1 cellular context compared by ENCODE assay signal in genomic region chr19:46745521-46746280, GRCh38.
TF ChIP-seq lines count a peak whose summit lies in the region.

A gene with protein sequence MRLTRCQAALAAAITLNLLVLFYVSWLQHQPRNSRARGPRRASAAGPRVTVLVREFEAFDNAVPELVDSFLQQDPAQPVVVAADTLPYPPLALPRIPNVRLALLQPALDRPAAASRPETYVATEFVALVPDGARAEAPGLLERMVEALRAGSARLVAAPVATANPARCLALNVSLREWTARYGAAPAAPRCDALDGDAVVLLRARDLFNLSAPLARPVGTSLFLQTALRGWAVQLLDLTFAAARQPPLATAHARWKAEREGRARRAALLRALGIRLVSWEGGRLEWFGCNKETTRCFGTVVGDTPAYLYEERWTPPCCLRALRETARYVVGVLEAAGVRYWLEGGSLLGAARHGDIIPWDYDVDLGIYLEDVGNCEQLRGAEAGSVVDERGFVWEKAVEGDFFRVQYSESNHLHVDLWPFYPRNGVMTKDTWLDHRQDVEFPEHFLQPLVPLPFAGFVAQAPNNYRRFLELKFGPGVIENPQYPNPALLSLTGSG (plus strand): TSS chr19:46746057. CDS start chr19:46755451, 9,394 bp downstream.

TF ChIP-seq in HepG2, 621 proteins besides CTCF, POLR2A, EP300 and RAD21 (continued from another document and continues in another):
- TF ChIP-seq, protein P1, sequence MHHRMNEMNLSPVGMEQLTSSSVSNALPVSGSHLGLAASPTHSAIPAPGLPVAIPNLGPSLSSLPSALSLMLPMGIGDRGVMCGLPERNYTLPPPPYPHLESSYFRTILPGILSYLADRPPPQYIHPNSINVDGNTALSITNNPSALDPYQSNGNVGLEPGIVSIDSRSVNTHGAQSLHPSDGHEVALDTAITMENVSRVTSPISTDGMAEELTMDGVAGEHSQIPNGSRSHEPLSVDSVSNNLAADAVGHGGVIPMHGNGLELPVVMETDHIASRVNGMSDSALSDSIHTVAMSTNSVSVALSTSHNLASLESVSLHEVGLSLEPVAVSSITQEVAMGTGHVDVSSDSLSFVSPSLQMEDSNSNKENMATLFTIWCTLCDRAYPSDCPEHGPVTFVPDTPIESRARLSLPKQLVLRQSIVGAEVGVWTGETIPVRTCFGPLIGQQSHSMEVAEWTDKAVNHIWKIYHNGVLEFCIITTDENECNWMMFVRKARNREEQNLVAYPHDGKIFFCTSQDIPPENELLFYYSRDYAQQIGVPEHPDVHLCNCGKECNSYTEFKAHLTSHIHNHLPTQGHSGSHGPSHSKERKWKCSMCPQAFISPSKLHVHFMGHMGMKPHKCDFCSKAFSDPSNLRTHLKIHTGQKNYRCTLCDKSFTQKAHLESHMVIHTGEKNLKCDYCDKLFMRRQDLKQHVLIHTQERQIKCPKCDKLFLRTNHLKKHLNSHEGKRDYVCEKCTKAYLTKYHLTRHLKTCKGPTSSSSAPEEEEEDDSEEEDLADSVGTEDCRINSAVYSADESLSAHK (CRISPR knock-in tag; IDR thresholded peaks at IDR 0.05; ENCODE audit: borderline replicate concordance), result no peak
- TF ChIP-seq XBP1 (CRISPR knock-in tag; IDR thresholded peaks at IDR 0.05) (no peak), CC2D1A (CRISPR knock-in tag; IDR thresholded peaks at IDR 0.05) (no peak), ZNF253 (CRISPR knock-in tag; IDR thresholded peaks at IDR 0.05; ENCODE audit: borderline replicate concordance) (no peak), ZIK1 (CRISPR knock-in tag; IDR thresholded peaks at IDR 0.05; ENCODE audit: borderline replicate concordance, low read depth) (no peak; the same call in 1 of the 2 replicates), ZBTB20 (CRISPR knock-in tag; IDR thresholded peaks at IDR 0.05; ENCODE audit: borderline replicate concordance, low read depth) (no peak), ZSCAN22 (CRISPR knock-in tag; IDR thresholded peaks at IDR 0.05) (no peak), SAP130 (CRISPR knock-in tag; IDR thresholded peaks at IDR 0.05; ENCODE audit: low read depth) (peak; percentile 40), ZNF605 (CRISPR knock-in tag; IDR thresholded peaks at IDR 0.05) (peak; percentile 70; the same call in 1 of the 2 replicates), TOPORS (CRISPR knock-in tag; IDR thresholded peaks at IDR 0.05) (no peak), ZNF160 (CRISPR knock-in tag; IDR thresholded peaks at IDR 0.05) (no peak), ZNF772 (CRISPR knock-in tag; IDR thresholded peaks at IDR 0.05) (no peak), ZFP41 (CRISPR knock-in tag; IDR thresholded peaks at IDR 0.05; ENCODE audit: borderline replicate concordance) (no peak), ZNF292 (CRISPR knock-in tag; IDR thresholded peaks at IDR 0.05; ENCODE audit: borderline replicate concordance, low read depth) (no peak), ZMYM4 (CRISPR knock-in tag; IDR thresholded peaks at IDR 0.05) (0 out of 2 replicates have a peak, but pooled peaks have one; percentile 15), CHD4 (IDR thresholded peaks at IDR 0.05; ENCODE audit: borderline replicate concordance, low read length) (no peak), ZNF18 (CRISPR knock-in tag; IDR thresholded peaks at IDR 0.05; ENCODE audit: insufficient replicate concordance) (peak; percentile 58), IRF9 (CRISPR knock-in tag; IDR thresholded peaks at IDR 0.05; ENCODE audit: borderline replicate concordance) (no peak), ZNF713 (CRISPR knock-in tag; IDR thresholded peaks at IDR 0.05) (no peak), ZNF570 (CRISPR knock-in tag; IDR thresholded peaks at IDR 0.05; ENCODE audit: borderline replicate concordance) (no peak), ZNF121 (CRISPR knock-in tag; IDR thresholded peaks at IDR 0.05) (no peak), SETDB1 (CRISPR knock-in tag; IDR thresholded peaks at IDR 0.05; ENCODE audit: borderline replicate concordance) (no peak), MTA1 (CRISPR knock-in tag; IDR thresholded peaks at IDR 0.05; ENCODE audit: borderline replicate concordance) (peak; percentile 64; the same call in 1 of the 2 replicates), TGIF2 (CRISPR knock-in tag; IDR thresholded peaks at IDR 0.05) (no peak), TCF7L2 (IDR thresholded peaks at IDR 0.05; ENCODE audit: low read depth, low read length) (no peak), ZNF761 (CRISPR knock-in tag; conservative IDR thresholded peaks at IDR 0.05) (0 out of 2 replicates have a peak, but pooled peaks have one; percentile 66), ARNTL (CRISPR knock-in tag; IDR thresholded peaks at IDR 0.05) (0 out of 2 replicates have a peak, but pooled peaks have one; percentile 40), ZFX (CRISPR knock-in tag; IDR thresholded peaks at IDR 0.05; ENCODE audit: low read depth) (peak; percentile 77), ZSCAN29 (CRISPR knock-in tag; conservative IDR thresholded peaks at IDR 0.05) (0 out of 2 replicates have a peak, but pooled peaks have one; percentile 31), ATF4 (CRISPR knock-in tag; IDR thresholded peaks at IDR 0.05) (no peak), NBN (conservative IDR thresholded peaks at IDR 0.05) (no peak), GABPB1 (CRISPR knock-in tag; IDR thresholded peaks at IDR 0.05) (no peak), PBX3 (CRISPR knock-in tag; IDR thresholded peaks at IDR 0.05; ENCODE audit: borderline replicate concordance) (no peak)
- TF ChIP-seq, protein P2, sequence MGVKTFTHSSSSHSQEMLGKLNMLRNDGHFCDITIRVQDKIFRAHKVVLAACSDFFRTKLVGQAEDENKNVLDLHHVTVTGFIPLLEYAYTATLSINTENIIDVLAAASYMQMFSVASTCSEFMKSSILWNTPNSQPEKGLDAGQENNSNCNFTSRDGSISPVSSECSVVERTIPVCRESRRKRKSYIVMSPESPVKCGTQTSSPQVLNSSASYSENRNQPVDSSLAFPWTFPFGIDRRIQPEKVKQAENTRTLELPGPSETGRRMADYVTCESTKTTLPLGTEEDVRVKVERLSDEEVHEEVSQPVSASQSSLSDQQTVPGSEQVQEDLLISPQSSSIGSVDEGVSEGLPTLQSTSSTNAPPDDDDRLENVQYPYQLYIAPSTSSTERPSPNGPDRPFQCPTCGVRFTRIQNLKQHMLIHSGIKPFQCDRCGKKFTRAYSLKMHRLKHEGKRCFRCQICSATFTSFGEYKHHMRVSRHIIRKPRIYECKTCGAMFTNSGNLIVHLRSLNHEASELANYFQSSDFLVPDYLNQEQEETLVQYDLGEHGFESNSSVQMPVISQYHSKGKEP (CRISPR knock-in tag; IDR thresholded peaks at IDR 0.05), result no peak
- TF ChIP-seq, protein P3, sequence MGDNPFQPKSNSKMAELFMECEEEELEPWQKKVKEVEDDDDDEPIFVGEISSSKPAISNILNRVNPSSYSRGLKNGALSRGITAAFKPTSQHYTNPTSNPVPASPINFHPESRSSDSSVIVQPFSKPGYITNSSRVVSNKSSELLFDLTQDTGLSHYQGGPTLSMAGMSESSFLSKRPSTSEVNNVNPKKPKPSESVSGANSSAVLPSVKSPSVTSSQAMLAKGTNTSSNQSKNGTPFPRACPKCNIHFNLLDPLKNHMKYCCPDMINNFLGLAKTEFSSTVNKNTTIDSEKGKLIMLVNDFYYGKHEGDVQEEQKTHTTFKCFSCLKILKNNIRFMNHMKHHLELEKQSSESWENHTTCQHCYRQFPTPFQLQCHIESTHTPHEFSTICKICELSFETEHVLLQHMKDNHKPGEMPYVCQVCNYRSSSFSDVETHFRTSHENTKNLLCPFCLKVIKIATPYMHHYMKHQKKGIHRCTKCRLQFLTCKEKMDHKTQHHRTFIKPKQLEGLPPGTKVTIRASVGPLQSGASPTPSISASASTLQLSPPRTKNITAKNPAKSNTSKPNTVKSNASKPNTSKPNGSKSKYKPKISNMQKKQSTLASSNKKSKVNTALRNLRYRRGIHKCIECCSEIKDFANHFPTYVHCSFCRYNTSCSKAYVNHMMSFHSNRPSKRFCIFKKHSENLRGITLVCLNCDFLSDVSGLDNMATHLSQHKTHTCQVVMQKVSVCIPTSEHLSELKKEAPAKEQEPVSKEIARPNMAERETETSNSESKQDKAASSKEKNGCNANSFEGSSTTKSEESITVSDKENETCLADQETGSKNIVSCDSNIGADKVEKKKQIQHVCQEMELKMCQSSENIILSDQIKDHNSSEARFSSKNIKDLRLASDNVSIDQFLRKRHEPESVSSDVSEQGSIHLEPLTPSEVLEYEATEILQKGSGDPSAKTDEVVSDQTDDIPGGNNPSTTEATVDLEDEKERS (CRISPR knock-in tag; IDR thresholded peaks at IDR 0.05), result no peak
- TF ChIP-seq, protein P4, sequence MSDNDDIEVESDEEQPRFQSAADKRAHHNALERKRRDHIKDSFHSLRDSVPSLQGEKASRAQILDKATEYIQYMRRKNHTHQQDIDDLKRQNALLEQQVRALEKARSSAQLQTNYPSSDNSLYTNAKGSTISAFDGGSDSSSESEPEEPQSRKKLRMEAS (IDR thresholded peaks at IDR 0.05), result no peak
- TF ChIP-seq, protein P5, sequence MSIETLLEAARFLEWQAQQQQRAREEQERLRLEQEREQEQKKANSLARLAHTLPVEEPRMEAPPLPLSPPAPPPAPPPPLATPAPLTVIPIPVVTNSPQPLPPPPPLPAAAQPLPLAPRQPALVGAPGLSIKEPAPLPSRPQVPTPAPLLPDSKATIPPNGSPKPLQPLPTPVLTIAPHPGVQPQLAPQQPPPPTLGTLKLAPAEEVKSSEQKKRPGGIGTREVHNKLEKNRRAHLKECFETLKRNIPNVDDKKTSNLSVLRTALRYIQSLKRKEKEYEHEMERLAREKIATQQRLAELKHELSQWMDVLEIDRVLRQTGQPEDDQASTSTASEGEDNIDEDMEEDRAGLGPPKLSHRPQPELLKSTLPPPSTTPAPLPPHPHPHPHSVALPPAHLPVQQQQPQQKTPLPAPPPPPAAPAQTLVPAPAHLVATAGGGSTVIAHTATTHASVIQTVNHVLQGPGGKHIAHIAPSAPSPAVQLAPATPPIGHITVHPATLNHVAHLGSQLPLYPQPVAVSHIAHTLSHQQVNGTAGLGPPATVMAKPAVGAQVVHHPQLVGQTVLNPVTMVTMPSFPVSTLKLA (IDR thresholded peaks at IDR 0.05), result no peak
- TF ChIP-seq, protein P6, sequence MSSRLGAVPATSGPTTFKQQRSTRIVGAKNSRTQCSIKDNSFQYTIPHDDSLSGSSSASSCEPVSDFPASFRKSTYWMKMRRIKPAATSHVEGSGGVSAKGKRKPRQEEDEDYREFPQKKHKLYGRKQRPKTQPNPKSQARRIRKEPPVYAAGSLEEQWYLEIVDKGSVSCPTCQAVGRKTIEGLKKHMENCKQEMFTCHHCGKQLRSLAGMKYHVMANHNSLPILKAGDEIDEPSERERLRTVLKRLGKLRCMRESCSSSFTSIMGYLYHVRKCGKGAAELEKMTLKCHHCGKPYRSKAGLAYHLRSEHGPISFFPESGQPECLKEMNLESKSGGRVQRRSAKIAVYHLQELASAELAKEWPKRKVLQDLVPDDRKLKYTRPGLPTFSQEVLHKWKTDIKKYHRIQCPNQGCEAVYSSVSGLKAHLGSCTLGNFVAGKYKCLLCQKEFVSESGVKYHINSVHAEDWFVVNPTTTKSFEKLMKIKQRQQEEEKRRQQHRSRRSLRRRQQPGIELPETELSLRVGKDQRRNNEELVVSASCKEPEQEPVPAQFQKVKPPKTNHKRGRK (CRISPR knock-in tag; IDR thresholded peaks at IDR 0.05), result no peak
- TF ChIP-seq, protein P7, sequence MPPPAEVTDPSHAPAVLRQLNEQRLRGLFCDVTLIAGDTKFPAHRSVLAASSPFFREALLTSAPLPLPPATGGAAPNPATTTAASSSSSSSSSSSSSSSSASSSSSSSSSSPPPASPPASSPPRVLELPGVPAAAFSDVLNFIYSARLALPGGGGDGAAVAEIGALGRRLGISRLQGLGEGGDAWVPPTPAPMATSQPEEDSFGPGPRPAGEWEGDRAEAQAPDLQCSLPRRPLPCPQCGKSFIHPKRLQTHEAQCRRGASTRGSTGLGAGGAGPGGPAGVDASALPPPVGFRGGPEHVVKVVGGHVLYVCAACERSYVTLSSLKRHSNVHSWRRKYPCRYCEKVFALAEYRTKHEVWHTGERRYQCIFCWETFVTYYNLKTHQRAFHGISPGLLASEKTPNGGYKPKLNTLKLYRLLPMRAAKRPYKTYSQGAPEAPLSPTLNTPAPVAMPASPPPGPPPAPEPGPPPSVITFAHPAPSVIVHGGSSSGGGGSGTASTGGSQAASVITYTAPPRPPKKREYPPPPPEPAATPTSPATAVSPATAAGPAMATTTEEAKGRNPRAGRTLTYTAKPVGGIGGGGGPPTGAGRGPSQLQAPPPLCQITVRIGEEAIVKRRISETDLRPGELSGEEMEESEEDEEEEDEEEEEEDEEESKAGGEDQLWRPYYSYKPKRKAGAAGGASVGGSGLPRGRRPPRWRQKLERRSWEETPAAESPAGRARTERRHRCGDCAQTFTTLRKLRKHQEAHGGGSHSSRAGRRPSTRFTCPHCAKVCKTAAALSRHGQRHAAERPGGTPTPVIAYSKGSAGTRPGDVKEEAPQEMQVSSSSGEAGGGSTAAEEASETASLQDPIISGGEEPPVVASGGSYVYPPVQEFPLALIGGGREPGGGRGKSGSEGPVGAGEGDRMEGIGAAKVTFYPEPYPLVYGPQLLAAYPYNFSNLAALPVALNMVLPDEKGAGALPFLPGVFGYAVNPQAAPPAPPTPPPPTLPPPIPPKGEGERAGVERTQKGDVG (CRISPR knock-in tag; IDR thresholded peaks at IDR 0.05; ENCODE audit: borderline replicate concordance), result no peak
